27 cellular contexts compared by ENCODE assay signal in genomic region chr3:25558106-25558505, GRCh38.
A peak's percentile ranks its signal among the peaks of the same experiment; 100 is the strongest.
DNase-seq lines count a peak whose midpoint lies in the region; ATAC-seq and TF ChIP-seq lines count a peak whose summit lies in the region.
"Had no signal": no experiment of that assay in that cellular context is flagged by ENCODE, and none has a peak within 500 bp of the region (broad histone marks: within the 10 kb centered on the region; RNA-seq: fewer than 3 reads in every experiment).

No MANE protein-coding gene starts in this region.

- H3K4me3 Mint-ChIP-seq in endodermal cell (no peak overlapping the region), Caco-2 (ENCODE audit: unreplicated experiment) (no peak overlapping the region)
- H3K4me3 Mint-ChIP-seq: activated B cell treated with CpG ODN at 0.5 μM for 24 hours; activated CD4-positive, alpha-beta memory T cell treated with anti-CD3 and anti-CD28 coated beads for 36 hours; B cell; central memory CD8-positive, alpha-beta T cell; immature natural killer cell; naive thymus-derived CD4-positive, alpha-beta T cell; stimulated activated naive B cell treated with anti-CD40 and anti-IgM and Interleukin-4, amounts not matched to agents 10 μg/mL and 1 μg/mL and 100 μg/mL, for 72 hours had no signal

- no peaks in the 10 kb centered on the region for H3K27me3 Mint-ChIP-seq in endodermal cell (ENCODE audit: insufficient read depth)
- no peaks in the 10 kb centered on the region for H3K27me3 Mint-ChIP-seq in Caco-2 (ENCODE audit: insufficient read depth, unreplicated experiment)
- H3K27me3 Mint-ChIP-seq: activated CD4-positive, alpha-beta memory T cell treated with anti-CD3 and anti-CD28 coated beads for 36 hours had no signal

- no peaks in the 10 kb centered on the region for H3K9me3 Mint-ChIP-seq in endodermal cell
- H3K9me3 Mint-ChIP-seq in Caco-2 (ENCODE audit: unreplicated experiment): no peaks in the 10 kb centered on the region
- H3K9me3 Mint-ChIP-seq: activated B cell treated with CpG ODN at 0.5 μM for 24 hours; activated CD4-positive, alpha-beta memory T cell treated with anti-CD3 and anti-CD28 coated beads for 36 hours; central memory CD8-positive, alpha-beta T cell; immature natural killer cell; naive thymus-derived CD4-positive, alpha-beta T cell; stimulated activated naive B cell treated with anti-CD40 and anti-IgM and Interleukin-4, amounts not matched to agents 10 μg/mL and 1 μg/mL and 100 μg/mL, for 72 hours had no signal

- CTCF ChIA-PET in Caco-2 (lab: Charles Lee): no interaction called here

- H3K9me3 ChIP-seq in heart right ventricle (no peaks in the 10 kb centered on the region), ovary (no peaks in the 10 kb centered on the region), endodermal cell (ENCODE audit: control insufficient read depth, low read length) (no peaks in the 10 kb centered on the region), Caco-2 (no peaks in the 10 kb centered on the region)
- H3K9me3 ChIP-seq: adrenal gland, pancreas, tibial nerve had no signal

- 61 to 66% methylated on average over 5 of the region's 5 CpGs for WGBS in heart right ventricle, 2 donors
- 8 to 14% (median 8%) methylated on average over 5 of the region's 5 CpGs for WGBS in ovary, 3 donors
- 90 to 97% methylated on average over 5 of the region's 5 CpGs for WGBS in endodermal cell (ENCODE audit: insufficient coverage in 1 of 2, insufficient read length in 1 of 2), 2 experiments

- TF ChIP-seq POLR2A in ovary (IDR thresholded peaks at IDR 0.05): no peak

- no TSS peak for BruUV-seq in Caco-2 (replicated peaks; lab: Mats Ljungman, UMichigan)

- H3K4me1 ChIP-seq in heart right ventricle (peaks cover 8 to 72% (median 55%) of the 10 kb centered on the region in 9 donors), ovary (ENCODE audit: insufficient read depth) (peaks cover 18% of the 10 kb centered on the region), endodermal cell (ENCODE audit: control insufficient read depth, insufficient read depth, low read length) (no peaks in the 10 kb centered on the region), Caco-2 (no peaks in the 10 kb centered on the region)
- H3K4me1 ChIP-seq: pancreas had no signal

- DNase-seq in choroid plexus epithelial cell (ENCODE audit: low read depth) (peak; percentile 90), heart right ventricle (peak in 1 of 2 donors; percentile 35), ovary (peak in 4 of 5 donors; percentile 28 to 61 (median 53)), endodermal cell (no peak), inferior parietal cortex (ENCODE audit: extremely low spot score) (no peak), Caco-2 (no peak)
- DNase-seq: activated B cell treated with CpG ODN at 0.5 μM for 24 hours; activated CD4-positive, alpha-beta memory T cell treated with anti-CD3 and anti-CD28 coated beads for 36 hours; activated gamma-delta T cell; COR-L47; immature natural killer cell; mesendoderm; naive thymus-derived CD4-positive, alpha-beta T cell; NCI-H1436; NCI-H2171; NCI-H526; pancreas; stimulated activated CD4-positive, alpha-beta T cell treated with anti-CD3 and anti-CD28 coated beads, Interleukin-2, amount 100 ng/mL, for 24 hours; stimulated activated naive B cell treated with anti-CD40 and anti-IgM and Interleukin-4, amounts not matched to agents 10 μg/mL and 1 μg/mL and 100 μg/mL, for 72 hours; T1000 had no signal

- intact Hi-C loops in heart right ventricle (cut with DNase I) (loop anchor here in 2 of 10 donors (5.0 kb wide), 2 partner anchors 86 to 91 kb away; no protein-coding TSS in a partner anchor), ovary (cut with DNase I) (loop anchor here in 1 of 4 donors (10.0 kb wide), 1 partner anchor 133 kb away; the partner anchor contains the start of gene RARB), Caco-2 (cut with micrococcal nuclease; ENCODE audit: unreplicated experiment) (no loop called here)

- POLR2A ChIA-PET in Caco-2 (lab: Charles Lee): no interaction called here

- ATAC-seq in heart right ventricle (peak in 7 of 8 donors; percentile 38 to 65 (median 46)), HG02623 (IDR thresholded peaks at IDR 0.05; ENCODE audit: unreplicated experiment) (no peak)
- ATAC-seq: esophagus mucosa; naive thymus-derived CD4-positive, alpha-beta T cell; stimulated activated naive B cell treated with anti-CD40 and anti-IgM and Interleukin-4, amounts not matched to agents 10 μg/mL and 1 μg/mL and 100 μg/mL, for 72 hours had no signal

- H3K27ac Mint-ChIP-seq in endodermal cell: no peak overlapping the region
- H3K27ac Mint-ChIP-seq in Caco-2 (ENCODE audit: unreplicated experiment): no peak overlapping the region
- H3K27ac Mint-ChIP-seq: activated B cell treated with CpG ODN at 0.5 μM for 24 hours; activated CD4-positive, alpha-beta memory T cell treated with anti-CD3 and anti-CD28 coated beads for 36 hours; B cell; immature natural killer cell; naive thymus-derived CD4-positive, alpha-beta T cell; stimulated activated naive B cell treated with anti-CD40 and anti-IgM and Interleukin-4, amounts not matched to agents 10 μg/mL and 1 μg/mL and 100 μg/mL, for 72 hours had no signal

- no peak overlapping the region for H3K9ac ChIP-seq in endodermal cell (ENCODE audit: extremely low read depth, low read length, poor library complexity, severe bottlenecking)

- H3K27me3 ChIP-seq in heart right ventricle (no peaks in the 10 kb centered on the region), ovary (no peaks in the 10 kb centered on the region), endodermal cell (ENCODE audit: control insufficient read depth, insufficient read depth, low read length, poor library complexity, severe bottlenecking) (no peaks in the 10 kb centered on the region), Caco-2 (replicated peaks; ENCODE audit: control insufficient read depth, insufficient read depth, low read length) (no peaks in the 10 kb centered on the region)
- H3K27me3 ChIP-seq: adrenal gland, pancreas, tibial nerve had no signal

- H3K36me3 Mint-ChIP-seq in endodermal cell (ENCODE audit: low read depth): peaks cover 8% of the 10 kb centered on the region
- no peaks in the 10 kb centered on the region for H3K36me3 Mint-ChIP-seq in Caco-2 (ENCODE audit: insufficient read depth, unreplicated experiment)
- H3K36me3 Mint-ChIP-seq: activated CD4-positive, alpha-beta memory T cell treated with anti-CD3 and anti-CD28 coated beads for 36 hours; immature natural killer cell; naive thymus-derived CD4-positive, alpha-beta T cell; stimulated activated naive B cell treated with anti-CD40 and anti-IgM and Interleukin-4, amounts not matched to agents 10 μg/mL and 1 μg/mL and 100 μg/mL, for 72 hours had no signal

- TF ChIP-seq CTCF in choroid plexus epithelial cell (conservative IDR thresholded peaks at IDR 0.05; ENCODE audit: low read depth, low read length) (no peak), heart right ventricle (IDR thresholded peaks at IDR 0.05) (no peak), ovary (IDR thresholded peaks at IDR 0.05) (no peak), endodermal cell (conservative IDR thresholded peaks at IDR 0.05) (no peak), Caco-2 (IDR thresholded peaks at IDR 0.05; ENCODE audit: insufficient read depth in 1 of 2, low read depth in 1 of 2, low read length in 1 of 2, severe bottlenecking in 1 of 2, unreplicated experiment in 1 of 2) (no peak)

- TF ChIP-seq EP300 in ovary (IDR thresholded peaks at IDR 0.05): no peak

- H3K4me3 ChIP-seq in choroid plexus epithelial cell (ENCODE audit: low read depth, low read length) (no peak overlapping the region), heart right ventricle (no peak overlapping the region), ovary (no peak overlapping the region), endodermal cell (ENCODE audit: low read length) (no peak overlapping the region), Caco-2 (ENCODE audit: low read depth, low read length) (no peak overlapping the region)
- H3K4me3 ChIP-seq: adrenal gland, pancreas, skin epidermis, tibial nerve had no signal

- peak overlapping the region in 3 of 10 donors; percentile 3 to 61 (median 52) for H3K27ac ChIP-seq in heart right ventricle
- peak overlapping the region in 1 of 2 donors; percentile 60 for H3K27ac ChIP-seq in ovary
- no peak overlapping the region for H3K27ac ChIP-seq in endodermal cell (ENCODE audit: low read depth, low read length)
- H3K27ac ChIP-seq: pancreas, skin epidermis had no signal

- peaks cover 6% of the 10 kb centered on the region for H3K4me1 Mint-ChIP-seq in endodermal cell
- no peaks in the 10 kb centered on the region for H3K4me1 Mint-ChIP-seq in Caco-2 (ENCODE audit: low read depth, unreplicated experiment)
- H3K4me1 Mint-ChIP-seq: activated B cell treated with CpG ODN at 0.5 μM for 24 hours; B cell; central memory CD8-positive, alpha-beta T cell; immature natural killer cell; naive thymus-derived CD4-positive, alpha-beta T cell; stimulated activated naive B cell treated with anti-CD40 and anti-IgM and Interleukin-4, amounts not matched to agents 10 μg/mL and 1 μg/mL and 100 μg/mL, for 72 hours had no signal

- H3K36me3 ChIP-seq in heart right ventricle (no peaks in the 10 kb centered on the region), ovary (no peaks in the 10 kb centered on the region), endodermal cell (ENCODE audit: control insufficient read depth, insufficient read depth, low read length) (peaks cover 7% of the 10 kb centered on the region), Caco-2 (ENCODE audit: control insufficient read depth, insufficient read depth, low read length) (no peaks in the 10 kb centered on the region)
- H3K36me3 ChIP-seq: adrenal gland, pancreas, tibial nerve had no signal

Comparison
In these comparisons a context has a peak if more than half of its experiments do, and no peak if none do; other contexts are left out.
1. DNase-seq: peak in choroid plexus epithelial cell (single experiment) and ovary (4 of 5); none in endodermal cell (single experiment), inferior parietal cortex (single experiment) and Caco-2 (0 of 2).